Comparison of ENCODE assay signal across 26 cellular contexts in the genomic region with DNA sequence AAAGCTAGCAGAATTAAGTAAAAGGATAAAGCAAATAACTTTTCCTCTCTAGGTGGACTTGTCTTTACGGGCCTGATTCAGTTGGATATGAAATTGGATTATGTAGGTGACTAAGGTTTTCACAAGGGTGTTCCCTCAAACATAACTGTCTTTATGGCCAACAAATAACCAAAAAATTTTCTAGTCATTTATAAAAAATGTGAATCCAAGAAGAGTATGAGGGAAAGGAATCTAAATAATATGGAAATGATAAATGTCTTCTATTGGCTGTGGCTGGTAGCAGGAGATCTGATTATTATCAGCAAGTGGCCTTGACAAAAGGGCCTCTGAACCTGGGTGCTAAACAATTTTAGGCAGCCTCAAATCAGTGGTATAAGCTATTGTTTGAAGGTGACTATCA.
"Had no signal": no experiment of that assay in that cellular context is flagged by ENCODE, and none has a peak within 500 bp of the region (broad histone marks: within the 10 kb centered on the region; RNA-seq: fewer than 3 reads in every experiment).

No MANE protein-coding gene starts in this region.

- H3K4me3 ChIP-seq: ascending aorta, coronary artery, dorsolateral prefrontal cortex, heart right ventricle, left lung, lower lobe of right lung, neural progenitor cell, psoas muscle, right atrium auricular region, tibial nerve had no signal

- H3K4me2 ChIP-seq: neural progenitor cell had no signal

- DNase-seq: activated CD4-positive, alpha-beta T cell treated with anti-CD3 and anti-CD28 coated beads for 4 hours; activated CD4-positive, alpha-beta T cell treated with anti-CD3 and anti-CD28 coated beads, Interleukin-2, amount 50 U/mL, for 4 hours; activated CD4-positive, CD25-positive, alpha-beta regulatory T cell; activated effector memory CD4-positive, alpha-beta T cell treated with Interleukin-2 at 50 U/mL for 16 hours; activated naive CD4-positive, alpha-beta T cell treated with anti-CD3 and anti-CD28 coated beads for 36 hours; activated naive CD8-positive, alpha-beta T cell treated with anti-CD3 and anti-CD28 coated beads for 36 hours; dorsolateral prefrontal cortex; effector memory CD4-positive, alpha-beta T cell; foreskin melanocyte; heart right ventricle; kidney glomerular epithelial cell; left lung; lower lobe of right lung; mesendoderm; natural killer cell; occipital lobe; psoas muscle; stimulated activated CD4-positive, alpha-beta T cell treated with anti-CD3 and anti-CD28 coated beads, Interleukin-15, amount 100 ng/mL, for 24 hours; stimulated activated CD4-positive, alpha-beta T cell treated with anti-CD3 and anti-CD28 coated beads, Interleukin-2, amount 100 ng/mL, for 24 hours; stimulated activated naive CD4-positive, alpha-beta T cell had no signal

- H3K4me1 ChIP-seq: ascending aorta, heart right ventricle, left lung, lower lobe of right lung, neural progenitor cell, parathyroid adenoma, psoas muscle, right atrium auricular region had no signal

- H3K9me3 ChIP-seq: ascending aorta, heart right ventricle, left lung, lower lobe of right lung, psoas muscle, right atrium auricular region, tibial nerve had no signal

- H3K27me3 ChIP-seq: ascending aorta, dorsolateral prefrontal cortex, heart right ventricle, left lung, neural progenitor cell, right atrium auricular region, tibial nerve had no signal

- H3K79me2 ChIP-seq: parathyroid adenoma had no signal

- H3K9ac ChIP-seq: neural progenitor cell, parathyroid adenoma had no signal

- H2AFZ ChIP-seq: neural progenitor cell, parathyroid adenoma had no signal

- H3K27ac ChIP-seq: ascending aorta, coronary artery, dorsolateral prefrontal cortex, heart right ventricle, left lung, lower lobe of right lung, neural progenitor cell, parathyroid adenoma, psoas muscle, right atrium auricular region, tibial nerve had no signal

- H3K36me3 ChIP-seq: ascending aorta, heart right ventricle, left lung, lower lobe of right lung, neural progenitor cell, right atrium auricular region, tibial nerve had no signal

- ATAC-seq: heart right ventricle, left lung, lower lobe of right lung, natural killer cell, psoas muscle had no signal
